ENCODE assay signal across 26 cellular contexts in genomic region chr7:45259227-45259596, GRCh38.
"Had no signal": no experiment of that assay in that cellular context is flagged by ENCODE, and none has a peak within 500 bp of the region (broad histone marks: within the 10 kb centered on the region; RNA-seq: fewer than 3 reads in every experiment).

No MANE protein-coding gene starts in this region.

- H3K4me3 ChIP-seq: coronary artery, esophagus muscularis mucosa, gastroesophageal sphincter, lower lobe of right lung, pancreas, skin epidermis, spleen, testis, tibial artery, uterus had no signal

- H3K27ac Mint-ChIP-seq: immature natural killer cell; natural killer cell; stimulated activated memory B cell treated with anti-CD40 and anti-IgM and Interleukin-4, amounts not matched to agents 10 μg/mL and 1 μg/mL and 100 μg/mL, for 72 hours had no signal

- H3K9me3 Mint-ChIP-seq: immature natural killer cell, natural killer cell had no signal

- H3K4me1 Mint-ChIP-seq: immature natural killer cell, natural killer cell had no signal

- H3K4me1 ChIP-seq: foreskin keratinocyte, lower lobe of right lung, pancreas, testis, tibial artery, uterus had no signal

- H3K4me3 Mint-ChIP-seq: immature natural killer cell, natural killer cell had no signal

- H3K27me3 ChIP-seq: pancreas, testis, upper lobe of left lung, uterus had no signal

- H3K9me3 ChIP-seq: esophagus muscularis mucosa, gastroesophageal sphincter, heart right ventricle, lower lobe of right lung, neutrophil, pancreas, testis, tibial artery, upper lobe of left lung, uterus had no signal

- DNase-seq: dermis blood vessel endothelial cell; effector memory CD4-positive, alpha-beta T cell; foreskin keratinocyte; heart right ventricle; immature natural killer cell; islet precursor cell; kidney glomerular epithelial cell; left colon; left ventricle myocardium superior; natural killer cell; pancreas; retina; spleen; stimulated activated CD4-positive, alpha-beta T cell treated with anti-CD3 and anti-CD28 coated beads, Interleukin-4, amount 100 ng/mL, for 4 hours; stimulated activated naive CD8-positive, alpha-beta T cell treated with anti-CD3 and anti-CD28 coated beads, Interleukin-15, Interleukin-2, amounts not matched to agents 100 U/mL and 50 U/mL, for 24 hours; uterus had no signal

- H3K36me3 ChIP-seq: esophagus muscularis mucosa, gastroesophageal sphincter, heart right ventricle, lower lobe of right lung, neutrophil, pancreas, spleen, tibial artery, upper lobe of left lung, uterus had no signal

- H3K27ac ChIP-seq: coronary artery, esophagus muscularis mucosa, foreskin keratinocyte, gastroesophageal sphincter, heart right ventricle, lower lobe of right lung, neutrophil, pancreas, skin epidermis, spleen, testis, tibial artery, uterus had no signal

- H3K36me3 Mint-ChIP-seq: immature natural killer cell; natural killer cell; stimulated activated memory B cell treated with anti-CD40 and anti-IgM and Interleukin-4, amounts not matched to agents 10 μg/mL and 1 μg/mL and 100 μg/mL, for 72 hours had no signal
